Comparison of ENCODE assay signal across 8 cellular contexts in the genomic region with DNA sequence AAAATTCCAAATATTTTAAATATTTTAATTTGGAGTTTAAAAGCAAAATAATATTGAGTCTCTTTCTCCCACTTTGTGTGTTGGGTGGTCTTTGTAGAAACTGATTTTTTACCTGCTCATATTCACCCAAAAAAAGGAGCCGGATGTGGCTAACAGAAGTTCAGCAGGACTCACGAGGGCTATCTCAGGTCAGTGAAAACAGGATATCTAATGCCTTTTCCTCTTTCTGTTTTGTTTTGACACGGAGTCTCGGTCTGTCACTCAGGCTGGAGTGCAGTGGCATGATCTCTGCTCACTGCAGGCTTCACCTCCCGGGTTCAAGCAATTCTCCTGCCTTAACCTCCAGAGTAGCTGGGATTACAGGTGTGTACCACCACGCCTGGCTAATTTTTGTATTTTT. TPM values are rescaled to one million over a fixed set of nuclear protein-coding genes. Genes with fewer than 3 reads are reported as not detected.
DNase-seq lines count a peak whose midpoint lies in the region; ATAC-seq and TF ChIP-seq lines count a peak whose summit lies in the region.

No MANE protein-coding gene starts in this region.

- DNase-seq in MM.1S (peak; percentile 65), naive B cell (no peak), islet precursor cell (no peak), NCI-H2227 (lab: John Stamatoyannopoulos, UW; ENCODE audit: unreplicated experiment) (no peak), NCI-H510A treated with DMSO at 0.1 percent for 48 hours (lab: John Stamatoyannopoulos, UW) (no peak), mucosa of gallbladder (ENCODE audit: low spot score) (no peak)

- no peaks in the 10 kb centered on the region for H3K27me3 ChIP-seq in MM.1S (replicated peaks; ENCODE audit: insufficient read depth, low read length)

- peaks cover 0 to 12% (median 0%) of the 10 kb centered on the region in 3 donors for H3K4me1 Mint-ChIP-seq in naive B cell

- peak overlapping the region; percentile 50 for H3K4me2 ChIP-seq in MM.1S (ENCODE audit: low read depth, low read length)

- H3K9me2 ChIP-seq in MM.1S (replicated peaks; ENCODE audit: insufficient read depth, low read length): no peaks in the 10 kb centered on the region

- no peaks in the 10 kb centered on the region for H3K27me3 Mint-ChIP-seq in naive B cell

- H2AFZ ChIP-seq in MM.1S (ENCODE audit: low read length): no peak overlapping the region

- ATAC-seq in GM18861 (IDR thresholded peaks at IDR 0.05; ENCODE audit: unreplicated experiment) (peak; percentile 90), GM21737 (IDR thresholded peaks at IDR 0.05; ENCODE audit: unreplicated experiment) (peak; percentile 93), naive B cell (ENCODE audit: low read depth in 2 of 2) (peak; percentile 49 to 64)

- no peaks in the 10 kb centered on the region for H3K36me3 ChIP-seq in MM.1S (replicated peaks; ENCODE audit: insufficient read depth, low read length)

- H3F3A ChIP-seq in MM.1S (ENCODE audit: insufficient read depth, low read length): no peaks in the 10 kb centered on the region

- no peaks in the 10 kb centered on the region for H3K79me2 ChIP-seq in MM.1S (ENCODE audit: low read length)

- no peaks in the 10 kb centered on the region for H4K20me1 ChIP-seq in MM.1S (ENCODE audit: insufficient read depth, low read length)

- peak overlapping the region; percentile 27; the same call in 1 of the 2 replicates for H3K4me3 ChIP-seq in MM.1S (ENCODE audit: low read length)

- H3K4me3 Mint-ChIP-seq in naive B cell: peak overlapping the region in 7 of 8 donors; percentile 15 to 66 (median 47)

- H3K9me3 ChIP-seq in MM.1S (replicated peaks; ENCODE audit: insufficient read depth, low read length): no peaks in the 10 kb centered on the region

- H3K27ac Mint-ChIP-seq in naive B cell: peak overlapping the region in 2 of 6 donors; percentile 45 to 67

- no peaks in the 10 kb centered on the region for H3K9me3 Mint-ChIP-seq in naive B cell

- H3K27ac ChIP-seq in MM.1S (ENCODE audit: low read length): peak overlapping the region; percentile 29; the same call in 1 of the 2 replicates

- TF ChIP-seq CTCF in MM.1S (IDR thresholded peaks at IDR 0.05; ENCODE audit: low read length): no peak

- H3K4me1 ChIP-seq in MM.1S (ENCODE audit: low read length): no peaks in the 10 kb centered on the region

- H3K9ac ChIP-seq in MM.1S (ENCODE audit: low read length): no peak overlapping the region

- H3K36me3 Mint-ChIP-seq in naive B cell: no peaks in the 10 kb centered on the region

RNA-seq across cellular contexts. Expression of a gene that starts 30.8 kb away (rescaled TPM):
- polyA plus RNA-seq in naive B cell (ENCODE audit: low read depth in 6 of 6): 10 to 100 TPM; 47.5 to 70.7 (median 57.8) TPM
- total RNA-seq in mucosa of gallbladder: 33.7 TPM

RNA-seq across cellular contexts. Expression of a gene that starts 31.1 kb away (rescaled TPM):
- 10 to 100 TPM; 11.0 to 55.5 (median 41.9) TPM for polyA plus RNA-seq in naive B cell (ENCODE audit: low read depth in 6 of 6)
- total RNA-seq in mucosa of gallbladder: 24.2 TPM

RNA-seq across cellular contexts. Expression of a gene that starts 35.4 kb away (rescaled TPM):
- 10 to 100 TPM; 25.9 to 90.4 (median 56.2) TPM for polyA plus RNA-seq in naive B cell (ENCODE audit: low read depth in 6 of 6)
- total RNA-seq in mucosa of gallbladder: 171 TPM
